27 cellular contexts compared by ENCODE assay signal in the genomic region with DNA sequence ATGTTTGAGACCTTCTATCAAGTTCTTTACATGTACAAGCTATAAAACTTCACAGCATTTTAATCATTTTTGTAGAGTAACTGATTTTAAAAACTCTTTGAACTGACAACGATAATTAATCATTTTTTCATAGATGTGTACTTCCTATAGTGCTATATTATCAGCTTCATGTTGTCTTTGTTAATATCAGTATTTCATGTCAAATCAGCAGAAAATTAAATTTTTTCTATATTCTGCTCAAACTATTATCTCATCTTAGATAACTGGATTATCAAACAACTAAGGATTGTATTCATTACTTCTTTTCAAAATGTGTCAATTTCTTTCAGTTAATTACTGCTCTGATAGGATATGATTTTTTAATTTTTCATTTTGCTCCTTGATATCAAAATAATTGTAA.
"Had no signal": no experiment of that assay in that cellular context is flagged by ENCODE, and none has a peak within 500 bp of the region (broad histone marks: within the 10 kb centered on the region; RNA-seq: fewer than 3 reads in every experiment).

No MANE protein-coding gene starts in this region.

- H3K27me3 ChIP-seq: dorsolateral prefrontal cortex, esophagus squamous epithelium, gastrocnemius medialis, heart right ventricle, left lung had no signal

- ATAC-seq: esophagus mucosa; gastrocnemius medialis; heart right ventricle; left cardiac atrium; left lung; left ventricle myocardium superior; lower lobe of right lung; mucosa of descending colon; naive thymus-derived CD8-positive, alpha-beta T cell had no signal

- DNase-seq: dermis blood vessel endothelial cell; dorsolateral prefrontal cortex; effector CD4-positive, alpha-beta T cell; effector memory CD4-positive, alpha-beta T cell; erythroblast; esophagus squamous epithelium; foreskin fibroblast; foreskin melanocyte; gastrocnemius medialis; glutamatergic neuron; head of caudate nucleus; heart right ventricle; hippocampal formation; left cardiac atrium; left lung; left ventricle myocardium superior; lower lobe of right lung; mesenchymal stem cell; mucosa of descending colon; naive B cell; naive thymus-derived CD8-positive, alpha-beta T cell had no signal

- H3K9me3 ChIP-seq: esophagus squamous epithelium, gastrocnemius medialis, left lung, lower lobe of right lung had no signal

- FAIRE-seq: islet of Langerhans, keratinocyte had no signal

- H3K9me3 Mint-ChIP-seq: mesothelial cell of epicardium had no signal

- H3K4me1 ChIP-seq: esophagus squamous epithelium, gastrocnemius medialis, heart right ventricle, left lung, lower lobe of right lung had no signal

- H3K4me3 Mint-ChIP-seq: mesothelial cell of epicardium; naive B cell; naive thymus-derived CD8-positive, alpha-beta T cell had no signal

- H3K27ac ChIP-seq: coronary artery, dorsolateral prefrontal cortex, epithelial cell of prostate, esophagus squamous epithelium, gastrocnemius medialis, heart right ventricle, left lung, lower lobe of right lung had no signal

- H3K27me3 Mint-ChIP-seq: naive B cell; naive thymus-derived CD8-positive, alpha-beta T cell had no signal

- H3K36me3 Mint-ChIP-seq: mesothelial cell of epicardium; naive B cell; naive thymus-derived CD8-positive, alpha-beta T cell had no signal

- H3K27ac Mint-ChIP-seq: mesothelial cell of epicardium; naive B cell; naive thymus-derived CD8-positive, alpha-beta T cell had no signal

- H3K4me1 Mint-ChIP-seq: mesothelial cell of epicardium; naive B cell; naive thymus-derived CD8-positive, alpha-beta T cell had no signal

- H3K36me3 ChIP-seq: esophagus squamous epithelium, gastrocnemius medialis, heart right ventricle, left lung, lower lobe of right lung had no signal

- H3K4me3 ChIP-seq: coronary artery, dorsolateral prefrontal cortex, esophagus squamous epithelium, gastrocnemius medialis, heart right ventricle, left lung, lower lobe of right lung, mucosa of descending colon had no signal
